Comparison of ENCODE assay signal across 8 cellular contexts in the genomic region with DNA sequence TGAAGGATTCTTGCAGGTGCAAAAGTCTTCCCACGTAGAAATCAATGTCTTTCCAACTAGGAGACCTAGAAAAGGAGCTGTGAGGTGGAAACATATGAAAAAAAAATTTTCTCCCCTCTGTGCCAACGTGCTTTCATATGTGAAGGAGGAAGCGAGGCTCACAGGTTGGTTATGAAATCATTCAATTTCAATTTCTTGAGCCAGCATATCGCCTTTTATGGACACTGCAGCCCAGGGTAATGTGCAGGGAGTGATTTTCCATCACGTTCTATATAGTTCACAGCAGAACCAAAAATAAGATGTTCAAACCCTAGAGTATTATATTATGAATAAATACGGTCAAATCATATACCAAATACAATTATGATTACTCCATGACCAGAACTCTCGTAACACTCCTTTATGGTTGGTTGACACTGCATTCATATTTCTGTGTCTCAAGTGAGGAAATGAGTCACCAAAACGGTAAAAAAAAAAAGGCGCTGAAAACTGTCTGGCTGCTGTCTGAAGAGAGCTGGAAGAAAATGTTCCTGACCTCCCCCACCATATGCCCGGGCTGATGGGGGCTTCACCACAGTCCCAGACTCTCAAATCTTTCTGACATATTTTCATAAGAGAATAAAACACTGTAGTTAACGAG.
DNase-seq lines count a peak whose midpoint lies in the region; ATAC-seq and TF ChIP-seq lines count a peak whose summit lies in the region.

No MANE protein-coding gene starts in this region.

- peaks cover 6% of the 10 kb centered on the region for H3K27me3 Mint-ChIP-seq in activated T-cell treated with anti-CD3 and anti-CD28 coated beads, Interleukin-2, amount 50 U/mL, for 4 hours (ENCODE audit: low read depth)
- H3K27me3 Mint-ChIP-seq in Caco-2 (ENCODE audit: insufficient read depth, unreplicated experiment) = peaks cover 5% of the 10 kb centered on the region

- ATAC-seq in GM19395 (IDR thresholded peaks at IDR 0.05; ENCODE audit: unreplicated experiment) = peak; percentile 81
- peak; percentile 75 for ATAC-seq in HG03558 (IDR thresholded peaks at IDR 0.05; ENCODE audit: extremely low read depth, unreplicated experiment)
- ATAC-seq in activated T-cell treated with anti-CD3 and anti-CD28 coated beads, Interleukin-2, amount 50 U/mL, for 4 hours = peak; percentile 85 to 93

- peaks cover 40% of the 10 kb centered on the region for H3K4me1 Mint-ChIP-seq in activated T-cell treated with anti-CD3 and anti-CD28 coated beads, Interleukin-2, amount 50 U/mL, for 4 hours (ENCODE audit: low read depth)
- H3K4me1 Mint-ChIP-seq in Caco-2 (ENCODE audit: low read depth, unreplicated experiment) = peaks cover 11% of the 10 kb centered on the region

- H3K9me3 ChIP-seq in Caco-2 = no peaks in the 10 kb centered on the region

- BruUV-seq in Caco-2 (replicated peaks; lab: Mats Ljungman, UMichigan) = no TSS peak

- CTCF ChIA-PET in Caco-2 (lab: Charles Lee) = interaction anchor here (0.7 kb wide), 1 partner anchor 10 kb away, joined by 5 read pairs; no protein-coding TSS in a partner anchor

- no peaks in the 10 kb centered on the region for H3K36me3 ChIP-seq in Caco-2 (ENCODE audit: control insufficient read depth, insufficient read depth, low read length)

- H3K4me3 ChIP-seq in Caco-2 (ENCODE audit: low read depth, low read length) = no peak overlapping the region

- H3K4me1 ChIP-seq in Caco-2 = no peaks in the 10 kb centered on the region

- no peak for TF ChIP-seq CTCF in Caco-2 (IDR thresholded peaks at IDR 0.05; ENCODE audit: insufficient read depth in 1 of 2, low read depth in 1 of 2, low read length in 1 of 2, severe bottlenecking in 1 of 2, unreplicated experiment in 1 of 2)

- intact Hi-C loops in Caco-2 (cut with micrococcal nuclease; ENCODE audit: unreplicated experiment) = no loop called here

- POLR2A ChIA-PET in Caco-2 (lab: Charles Lee) = no interaction called here

- H3K27ac Mint-ChIP-seq in Caco-2 (ENCODE audit: unreplicated experiment) = no peak overlapping the region

- no peaks in the 10 kb centered on the region for H3K27me3 ChIP-seq in Caco-2 (replicated peaks; ENCODE audit: control insufficient read depth, insufficient read depth, low read length)

- H3K9me3 Mint-ChIP-seq in activated T-cell treated with anti-CD3 and anti-CD28 coated beads, Interleukin-2, amount 50 U/mL, for 4 hours = peaks cover 6% of the 10 kb centered on the region
- H3K9me3 Mint-ChIP-seq in Caco-2 (ENCODE audit: unreplicated experiment) = no peaks in the 10 kb centered on the region

- peak overlapping the region; percentile 24 for H3K4me3 Mint-ChIP-seq in activated T-cell treated with anti-CD3 and anti-CD28 coated beads, Interleukin-2, amount 50 U/mL, for 4 hours
- no peak overlapping the region for H3K4me3 Mint-ChIP-seq in Caco-2 (ENCODE audit: unreplicated experiment)

- DNase-seq in DMS53 treated with DMSO at 0.1 percent for 48 hours (lab: John Stamatoyannopoulos, UW; ENCODE audit: unreplicated experiment) (peak; percentile 42), kidney glomerular epithelial cell (lab: John Stamatoyannopoulos, UW) (peak; percentile 42), Caco-2 (no peak), HUDEP-2 (lab: John Stamatoyannopoulos, UW; ENCODE audit: unreplicated experiment in 76 of 76) (no peak)
- DNase-seq in activated T-cell treated with anti-CD3 and anti-CD28 coated beads, Interleukin-2, amount 50 U/mL, for 4 hours = no peak
- DNase-seq in activated effector memory CD4-positive, alpha-beta T cell treated with Interleukin-2 at 50 U/mL for 16 hours = no peak

- no peaks in the 10 kb centered on the region for H3K36me3 Mint-ChIP-seq in activated T-cell treated with anti-CD3 and anti-CD28 coated beads, Interleukin-2, amount 50 U/mL, for 4 hours (ENCODE audit: insufficient read depth)
- no peaks in the 10 kb centered on the region for H3K36me3 Mint-ChIP-seq in Caco-2 (ENCODE audit: insufficient read depth, unreplicated experiment)

Comparison
In these comparisons a context has a peak if more than half of its experiments do, and no peak if none do; other contexts are left out.
1. DNase-seq: peak in DMS53 treated with DMSO at 0.1 percent for 48 hours (single experiment) and kidney glomerular epithelial cell (single experiment); none in activated T-cell treated with anti-CD3 and anti-CD28 coated beads, Interleukin-2, amount 50 U/mL, for 4 hours (single experiment), activated effector memory CD4-positive, alpha-beta T cell treated with Interleukin-2 at 50 U/mL for 16 hours (single experiment), Caco-2 (0 of 2) and HUDEP-2 (0 of 76).
2. Peak in every context shown above with its lines, with median percentiles within 50 percentile points of each other: ATAC-seq.